In genomic region chr5:14793851-14794250, GRCh38 we compare ENCODE assay signal across 18 cellular contexts.
DNase-seq lines count a peak whose midpoint lies in the region; TF ChIP-seq lines count a peak whose summit lies in the region.
"Had no signal": no experiment of that assay in that cellular context is flagged by ENCODE, and none has a peak within 500 bp of the region (broad histone marks: within the 10 kb centered on the region; RNA-seq: fewer than 3 reads in every experiment).

No MANE protein-coding gene starts in this region.

- H3K27me3 Mint-ChIP-seq in activated naive CD8-positive, alpha-beta T cell = no peaks in the 10 kb centered on the region
- H3K27me3 Mint-ChIP-seq in activated naive CD8-positive, alpha-beta T cell treated with anti-CD3 and anti-CD28 coated beads for 36 hours = no peaks in the 10 kb centered on the region
- H3K27me3 Mint-ChIP-seq: B cell; CD4-positive, alpha-beta memory T cell had no signal

- H3K9me3 ChIP-seq in hepatocyte (ENCODE audit: low read depth) (no peaks in the 10 kb centered on the region), SJCRH30 (replicated peaks) (no peaks in the 10 kb centered on the region)

- peaks cover 61% of the 10 kb centered on the region for H3K4me1 Mint-ChIP-seq in activated naive CD8-positive, alpha-beta T cell (ENCODE audit: low read depth)
- peaks cover 21% of the 10 kb centered on the region for H3K4me1 Mint-ChIP-seq in activated naive CD8-positive, alpha-beta T cell treated with anti-CD3 and anti-CD28 coated beads for 36 hours
- H3K4me1 Mint-ChIP-seq: GM23338 had no signal

- no peaks in the 10 kb centered on the region for H4K20me1 ChIP-seq in hepatocyte (ENCODE audit: insufficient read depth, poor library complexity, severe bottlenecking)

- no peak overlapping the region for H2AFZ ChIP-seq in hepatocyte
- H2AFZ ChIP-seq: GM23338 had no signal

- no peaks in the 10 kb centered on the region for H3K79me2 ChIP-seq in hepatocyte

- no peak for TF ChIP-seq CTCF in hepatocyte (IDR thresholded peaks at IDR 0.05; ENCODE audit: poor library complexity)

- no peak overlapping the region for H3K4me2 ChIP-seq in hepatocyte
- H3K4me2 ChIP-seq: GM23338 had no signal

- no peaks in the 10 kb centered on the region for H3K9me3 Mint-ChIP-seq in activated naive CD8-positive, alpha-beta T cell (ENCODE audit: low read depth)
- no peaks in the 10 kb centered on the region for H3K9me3 Mint-ChIP-seq in activated naive CD8-positive, alpha-beta T cell treated with anti-CD3 and anti-CD28 coated beads for 36 hours
- H3K9me3 Mint-ChIP-seq: CD4-positive, alpha-beta memory T cell; GM23338 had no signal

- H3K27me3 ChIP-seq in hepatocyte = no peaks in the 10 kb centered on the region
- no peaks in the 10 kb centered on the region for H3K27me3 ChIP-seq in SJCRH30

- DNase-seq in activated naive CD8-positive, alpha-beta T cell treated with anti-CD3 and anti-CD28 coated beads for 36 hours = no peak
- peak; percentile 48 for DNase-seq in NCI-H345 (lab: John Stamatoyannopoulos, UW)
- DNase-seq in hepatocyte (ENCODE audit: low spot score) = no peak
- DNase-seq in OCI-M1 (lab: John Stamatoyannopoulos, UW) = no peak
- no peak for DNase-seq in NCI-H2171 treated with DMSO at 0.1 percent for 48 hours (lab: John Stamatoyannopoulos, UW)
- no peak for DNase-seq in SJCRH30
- DNase-seq: 8988T; Calu3; CD4-positive, alpha-beta memory T cell; IMR-90; NCI-H1436 treated with DMSO at 0.1 percent for 48 hours; NCI-H2029; SHP77 treated with DMSO at 0.1 percent for 48 hours had no signal

- peaks cover 4% of the 10 kb centered on the region for H3K4me1 ChIP-seq in hepatocyte (ENCODE audit: insufficient read depth)
- no peaks in the 10 kb centered on the region for H3K4me1 ChIP-seq in SJCRH30

- no peaks in the 10 kb centered on the region for H3K9me2 ChIP-seq in hepatocyte (replicated peaks; ENCODE audit: insufficient read depth)

- H3K4me3 ChIP-seq in hepatocyte (no peak overlapping the region), SJCRH30 (no peak overlapping the region)
- H3K4me3 ChIP-seq: GM23338 had no signal

- peak overlapping the region; percentile 1 for H3K27ac Mint-ChIP-seq in activated naive CD8-positive, alpha-beta T cell
- H3K27ac Mint-ChIP-seq in activated naive CD8-positive, alpha-beta T cell treated with anti-CD3 and anti-CD28 coated beads for 36 hours = no peak overlapping the region
- H3K27ac Mint-ChIP-seq: B cell had no signal

- 76% methylated on average over 5 of the region's 5 CpGs for WGBS in hepatocyte (ENCODE audit: low lambda C conversion rate, missing lambda C conversion rate)

- H3K27ac ChIP-seq in hepatocyte (peak overlapping the region; percentile 5), temporal lobe (ENCODE audit: low read depth, low read length) (peak overlapping the region; percentile 75), SJCRH30 (no peak overlapping the region)
- H3K27ac ChIP-seq: HL-60 had no signal

- no peak overlapping the region for H3K4me3 Mint-ChIP-seq in activated naive CD8-positive, alpha-beta T cell
- no peak overlapping the region for H3K4me3 Mint-ChIP-seq in activated naive CD8-positive, alpha-beta T cell treated with anti-CD3 and anti-CD28 coated beads for 36 hours
- H3K4me3 Mint-ChIP-seq: B cell, GM23338 had no signal

- H3K36me3 Mint-ChIP-seq in activated naive CD8-positive, alpha-beta T cell = peaks cover 16% of the 10 kb centered on the region
- peaks cover 47% of the 10 kb centered on the region for H3K36me3 Mint-ChIP-seq in activated naive CD8-positive, alpha-beta T cell treated with anti-CD3 and anti-CD28 coated beads for 36 hours

- no peaks in the 10 kb centered on the region for H3K36me3 ChIP-seq in hepatocyte (replicated peaks; ENCODE audit: insufficient read depth, low read depth)
- H3K36me3 ChIP-seq in SJCRH30 = no peaks in the 10 kb centered on the region
